ENCODE assay signal across 24 cellular contexts in the genomic region with DNA sequence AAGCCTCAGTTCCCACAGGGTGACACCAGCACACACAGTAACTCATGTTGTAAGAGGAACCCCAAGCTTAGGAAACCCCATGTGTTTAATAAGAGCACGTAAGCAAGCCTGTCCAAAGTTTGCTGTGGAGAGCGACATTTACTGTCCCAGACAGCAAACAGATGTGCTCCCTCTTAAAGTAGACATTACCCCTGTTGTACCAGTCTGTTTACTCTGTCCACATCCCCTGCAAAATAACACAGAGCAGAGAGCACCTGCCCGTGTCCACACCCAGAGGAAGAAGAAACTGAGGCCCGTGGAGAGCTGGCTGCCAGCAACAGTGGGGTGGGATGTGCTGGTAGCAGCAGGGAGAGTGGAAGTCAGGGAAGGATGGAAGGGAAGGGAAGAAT.
"Had no signal": no experiment of that assay in that cellular context is flagged by ENCODE, and none has a peak within 500 bp of the region (broad histone marks: within the 10 kb centered on the region; RNA-seq: fewer than 3 reads in every experiment).

No MANE protein-coding gene starts in this region.

- H3K36me3 ChIP-seq: adrenal gland, MG63 had no signal

- H3K36me3 Mint-ChIP-seq: activated naive CD8-positive, alpha-beta T cell treated with anti-CD3 and anti-CD28 coated beads, Interleukin-2, amount 10 ng/mL, durations not matched to agents 7 days and 5 days had no signal

- H3K27me3 ChIP-seq: adrenal gland, MG63 had no signal

- H3K4me3 Mint-ChIP-seq: activated CD8-positive, alpha-beta T cell treated with anti-CD3 and anti-CD28 coated beads for 36 hours; activated naive CD8-positive, alpha-beta T cell treated with anti-CD3 and anti-CD28 coated beads, Interleukin-2, amount 10 ng/mL, durations not matched to agents 7 days and 5 days; activated T-cell treated with anti-CD3 and anti-CD28 coated beads, Interleukin-2, amount 50 U/mL, for 72 hours; T-helper 1 cell treated with Interleukin-12 subunit alpha and Interleukin-12 subunit beta and Interleukin-4 antibody, amounts not matched to agents 30 μg/mL and 1 μg/mL, for 36 hours had no signal

- H3K9me3 Mint-ChIP-seq: activated CD8-positive, alpha-beta T cell treated with anti-CD3 and anti-CD28 coated beads for 36 hours; activated T-cell treated with anti-CD3 and anti-CD28 coated beads, Interleukin-2, amount 50 U/mL, for 72 hours; T-helper 1 cell treated with Interleukin-12 subunit alpha and Interleukin-12 subunit beta and Interleukin-4 antibody, amounts not matched to agents 30 μg/mL and 1 μg/mL, for 36 hours had no signal

- H3K4me3 ChIP-seq: adrenal gland, MG63 had no signal

- H3K9me3 ChIP-seq: adrenal gland, MG63 had no signal

- H3K27me3 Mint-ChIP-seq: activated CD8-positive, alpha-beta T cell treated with anti-CD3 and anti-CD28 coated beads for 36 hours had no signal

- H3K27ac Mint-ChIP-seq: activated CD8-positive, alpha-beta T cell treated with anti-CD3 and anti-CD28 coated beads for 36 hours; activated naive CD8-positive, alpha-beta T cell treated with anti-CD3 and anti-CD28 coated beads, Interleukin-2, amount 10 ng/mL, durations not matched to agents 7 days and 5 days; activated T-cell treated with anti-CD3 and anti-CD28 coated beads, Interleukin-2, amount 50 U/mL, for 72 hours; T-helper 1 cell treated with Interleukin-12 subunit alpha and Interleukin-12 subunit beta and Interleukin-4 antibody, amounts not matched to agents 30 μg/mL and 1 μg/mL, for 36 hours had no signal

- H3K9ac ChIP-seq: KMS-11 had no signal

- H3K4me1 ChIP-seq: adrenal gland had no signal

- DNase-seq: activated CD4-positive, alpha-beta T cell treated with anti-CD3 and anti-CD28 coated beads for 4 hours; activated CD8-positive, alpha-beta memory T cell treated with anti-CD3 and anti-CD28 coated beads, Interleukin-2, amount 50 U/mL, for 4 hours; activated CD8-positive, alpha-beta T cell treated with anti-CD3 and anti-CD28 coated beads for 36 hours; activated naive CD4-positive, alpha-beta T cell treated with anti-CD3 and anti-CD28 coated beads, Interleukin-2, amount 50 U/mL, for 16 hours; activated naive CD8-positive, alpha-beta T cell treated with anti-CD3 and anti-CD28 coated beads, Interleukin-2, amount 10 ng/mL, durations not matched to agents 7 days and 5 days; activated T-cell treated with anti-CD3 and anti-CD28 coated beads, Interleukin-2, amount 50 U/mL, for 72 hours; anterior cingulate cortex; cerebellar nuclear complex; MG63; NCI-H1092 treated with DMSO at 0.1 percent for 48 hours; NCI-H1417 treated with DMSO at 0.1 percent for 48 hours; NCI-H1694; NCI-H2029 treated with DMSO at 0.1 percent for 48 hours; NCI-H510A treated with DMSO at 0.1 percent for 48 hours; NCI-H69; NK-92 treated with Interleukin-12 subunit alpha and Interleukin-12 subunit beta, amount 100 ng/mL, for 24 hours; PC-3; SHP77 treated with DMSO at 0.1 percent for 48 hours; T1000 had no signal

- ATAC-seq: activated CD4-positive, CD25-positive, alpha-beta regulatory T cell treated with anti-CD3 and anti-CD28 coated beads, Interleukin-2, amount 50 U/mL, for 24 hours; activated CD8-positive, alpha-beta T cell treated with anti-CD3 and anti-CD28 coated beads for 36 hours; activated T-cell treated with anti-CD3 and anti-CD28 coated beads, Interleukin-2, amount 50 U/mL, for 72 hours; PC-3 had no signal

- H3K27ac ChIP-seq: adrenal gland, KMS-11, VCaP had no signal

- H3K4me1 Mint-ChIP-seq: activated naive CD8-positive, alpha-beta T cell treated with anti-CD3 and anti-CD28 coated beads, Interleukin-2, amount 10 ng/mL, durations not matched to agents 7 days and 5 days had no signal
